ENCODE assay signal across 37 cellular contexts in the genomic region with DNA sequence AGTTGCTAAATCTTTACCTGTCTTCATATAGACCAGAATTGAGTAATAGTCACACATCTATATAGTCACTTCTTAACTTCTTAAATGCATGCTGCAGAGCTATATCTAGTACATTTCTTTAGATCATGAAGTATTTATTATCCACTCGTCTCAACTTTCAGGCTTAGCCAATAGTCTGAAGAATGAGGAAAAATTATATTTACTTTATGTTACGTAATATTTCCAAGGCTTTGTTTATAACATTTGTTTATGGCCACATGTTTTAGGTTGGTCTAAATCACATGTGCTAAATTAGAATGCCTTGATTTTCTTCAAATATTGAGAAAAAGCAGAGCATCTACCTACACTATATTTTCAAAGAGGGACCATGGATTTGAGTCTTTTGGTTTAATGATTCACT.
"Had no signal": no experiment of that assay in that cellular context is flagged by ENCODE, and none has a peak within 500 bp of the region (broad histone marks: within the 10 kb centered on the region; RNA-seq: fewer than 3 reads in every experiment).

No MANE protein-coding gene starts in this region.

- H3K27ac ChIP-seq: ascending aorta, cardiac muscle cell, VCaP had no signal

- H3K4me3 ChIP-seq: ascending aorta, cardiac muscle cell had no signal

- H3K4me3 Mint-ChIP-seq: activated B cell treated with CpG ODN at 0.5 μM for 24 hours; activated CD4-positive, alpha-beta memory T cell treated with anti-CD3 and anti-CD28 coated beads, Interleukin-2, amount 10 ng/mL, durations not matched to agents 7 days and 5 days; activated CD4-positive, alpha-beta T cell treated with anti-CD3 and anti-CD28 coated beads for 36 hours; activated CD4-positive, alpha-beta T cell treated with anti-CD3 and anti-CD28 coated beads, Interleukin-2, amount 10 ng/mL, durations not matched to agents 7 days and 5 days; activated CD8-positive, alpha-beta memory T cell treated with anti-CD3 and anti-CD28 coated beads, Interleukin-2, amount 10 ng/mL, durations not matched to agents 7 days and 5 days; activated CD8-positive, alpha-beta T cell treated with anti-CD3 and anti-CD28 coated beads, Interleukin-2, amount 10 ng/mL, durations not matched to agents 7 days and 5 days; activated naive CD4-positive, alpha-beta T cell treated with anti-CD3 and anti-CD28 coated beads for 36 hours; activated naive CD8-positive, alpha-beta T cell treated with anti-CD3 and anti-CD28 coated beads for 36 hours; activated T-cell treated with anti-CD3 and anti-CD28 coated beads, Interleukin-2, amount 50 U/mL, for 24 hours; brain; central memory CD8-positive, alpha-beta T cell; T-helper 1 cell treated with Interleukin-12 subunit alpha and Interleukin-12 subunit beta and Interleukin-4 antibody, amounts not matched to agents 30 μg/mL and 1 μg/mL, for 36 hours; T-helper 2 cell treated with Interferon-gamma antibody and Interleukin-4, amounts not matched to agents 5 μg/mL and 100 μg/mL, for 36 hours had no signal

- H3K4me1 Mint-ChIP-seq: activated B cell treated with CpG ODN at 0.5 μM for 24 hours; activated CD4-positive, alpha-beta memory T cell treated with anti-CD3 and anti-CD28 coated beads, Interleukin-2, amount 10 ng/mL, durations not matched to agents 7 days and 5 days; activated CD4-positive, alpha-beta T cell treated with anti-CD3 and anti-CD28 coated beads for 36 hours; activated CD4-positive, alpha-beta T cell treated with anti-CD3 and anti-CD28 coated beads, Interleukin-2, amount 10 ng/mL, durations not matched to agents 7 days and 5 days; activated CD8-positive, alpha-beta memory T cell treated with anti-CD3 and anti-CD28 coated beads, Interleukin-2, amount 10 ng/mL, durations not matched to agents 7 days and 5 days; activated naive CD8-positive, alpha-beta T cell treated with anti-CD3 and anti-CD28 coated beads for 36 hours; brain; central memory CD8-positive, alpha-beta T cell had no signal

- FAIRE-seq: bronchial epithelial cell, TTC549 had no signal

- DNase-seq: activated B cell treated with CpG ODN at 0.5 μM for 24 hours; activated CD4-positive, alpha-beta memory T cell treated with anti-CD3 and anti-CD28 coated beads, Interleukin-2, amount 10 ng/mL, durations not matched to agents 7 days and 5 days; activated CD4-positive, alpha-beta T cell treated with anti-CD3 and anti-CD28 coated beads for 1 hour; activated CD4-positive, alpha-beta T cell treated with anti-CD3 and anti-CD28 coated beads for 36 hours; activated CD4-positive, alpha-beta T cell treated with anti-CD3 and anti-CD28 coated beads for 48 hours; activated CD4-positive, alpha-beta T cell treated with anti-CD3 and anti-CD28 coated beads, Interleukin-2, amount 10 ng/mL, durations not matched to agents 7 days and 5 days; activated CD4-positive, alpha-beta T cell treated with anti-CD3 and anti-CD28 coated beads, Interleukin-2, amount 50 U/mL, for 48 hours; activated CD8-positive, alpha-beta memory T cell treated with anti-CD3 and anti-CD28 coated beads for 24 hours; activated CD8-positive, alpha-beta memory T cell treated with anti-CD3 and anti-CD28 coated beads, Interleukin-2, amount 10 ng/mL, durations not matched to agents 7 days and 5 days; activated CD8-positive, alpha-beta memory T cell treated with anti-CD3 and anti-CD28 coated beads, Interleukin-2, amount 50 U/mL, for 48 hours; activated CD8-positive, alpha-beta T cell treated with anti-CD3 and anti-CD28 coated beads, Interleukin-2, amount 10 ng/mL, durations not matched to agents 7 days and 5 days; activated effector memory CD4-positive, alpha-beta T cell treated with anti-CD3 and anti-CD28 coated beads, Interleukin-2, amount 50 U/mL, for 16 hours; activated gamma-delta T cell treated with Interleukin-2 at 50 U/mL for 16 hours; activated naive CD4-positive, alpha-beta T cell; activated naive CD4-positive, alpha-beta T cell treated with anti-CD3 and anti-CD28 coated beads for 36 hours; activated naive CD4-positive, alpha-beta T cell treated with anti-CD3 and anti-CD28 coated beads, Interleukin-2, amount 50 U/mL, for 16 hours; activated naive CD8-positive, alpha-beta T cell treated with anti-CD3 and anti-CD28 coated beads for 36 hours; activated T-cell treated with anti-CD3 and anti-CD28 coated beads, Interleukin-2, amount 50 U/mL, for 24 hours; activated T-cell treated with anti-CD3 and anti-CD28 coated beads, Interleukin-2, amount 50 U/mL, for 48 hours; amygdala; anterior cingulate cortex; caudate nucleus; cerebellar nuclear complex; T-helper 1 cell; T-helper 2 cell; T-helper 9 cell had no signal

- H3K9me3 ChIP-seq: ascending aorta had no signal

- H3K36me3 Mint-ChIP-seq: activated CD8-positive, alpha-beta memory T cell treated with anti-CD3 and anti-CD28 coated beads, Interleukin-2, amount 10 ng/mL, durations not matched to agents 7 days and 5 days; activated naive CD4-positive, alpha-beta T cell treated with anti-CD3 and anti-CD28 coated beads, Interleukin-2, amount 50 U/mL, for 72 hours; activated naive CD8-positive, alpha-beta T cell treated with anti-CD3 and anti-CD28 coated beads for 36 hours; brain had no signal

- H3K36me3 ChIP-seq: ascending aorta, cardiac muscle cell had no signal

- H3K4me1 ChIP-seq: ascending aorta had no signal

- ATAC-seq: activated CD4-positive, alpha-beta T cell treated with anti-CD3 and anti-CD28 coated beads for 36 hours; activated CD8-positive, alpha-beta memory T cell treated with anti-CD3 and anti-CD28 coated beads, Interleukin-2, amount 10 ng/mL, durations not matched to agents 7 days and 5 days; activated CD8-positive, alpha-beta T cell treated with anti-CD3 and anti-CD28 coated beads, Interleukin-2, amount 10 ng/mL, durations not matched to agents 7 days and 5 days; activated naive CD4-positive, alpha-beta T cell treated with anti-CD3 and anti-CD28 coated beads, Interleukin-2, amount 50 U/mL, for 72 hours had no signal

- H3K27me3 ChIP-seq: ascending aorta, cardiac muscle cell had no signal

- H3K27me3 Mint-ChIP-seq: activated CD4-positive, alpha-beta memory T cell treated with anti-CD3 and anti-CD28 coated beads, Interleukin-2, amount 10 ng/mL, durations not matched to agents 7 days and 5 days; activated CD8-positive, alpha-beta memory T cell treated with anti-CD3 and anti-CD28 coated beads, Interleukin-2, amount 10 ng/mL, durations not matched to agents 7 days and 5 days; brain had no signal

- H3K9me3 Mint-ChIP-seq: activated B cell treated with CpG ODN at 0.5 μM for 24 hours; activated CD4-positive, alpha-beta memory T cell treated with anti-CD3 and anti-CD28 coated beads, Interleukin-2, amount 10 ng/mL, durations not matched to agents 7 days and 5 days; activated CD4-positive, alpha-beta T cell treated with anti-CD3 and anti-CD28 coated beads, Interleukin-2, amount 10 ng/mL, durations not matched to agents 7 days and 5 days; activated naive CD4-positive, alpha-beta T cell treated with anti-CD3 and anti-CD28 coated beads for 36 hours; activated naive CD4-positive, alpha-beta T cell treated with anti-CD3 and anti-CD28 coated beads, Interleukin-2, amount 50 U/mL, for 72 hours; activated naive CD8-positive, alpha-beta T cell treated with anti-CD3 and anti-CD28 coated beads for 36 hours; activated T-cell treated with anti-CD3 and anti-CD28 coated beads, Interleukin-2, amount 50 U/mL, for 24 hours; activated T-helper 2 cell treated with anti-CD3 and anti-CD28 coated beads, Interferon-gamma antibody, Interleukin-2, Interleukin-4, amounts not matched to agents 10 μg/mL and 5 μg/mL and 100 μg/mL, durations not matched to agents 14 hours and 24 hours and 36 hours; central memory CD8-positive, alpha-beta T cell; T-helper 1 cell treated with Interleukin-12 subunit alpha and Interleukin-12 subunit beta and Interleukin-4 antibody, amounts not matched to agents 30 μg/mL and 1 μg/mL, for 36 hours; T-helper 2 cell treated with Interferon-gamma antibody and Interleukin-4, amounts not matched to agents 5 μg/mL and 100 μg/mL, for 36 hours had no signal

- H3K27ac Mint-ChIP-seq: activated B cell treated with CpG ODN at 0.5 μM for 24 hours; activated CD4-positive, alpha-beta memory T cell treated with anti-CD3 and anti-CD28 coated beads, Interleukin-2, amount 10 ng/mL, durations not matched to agents 7 days and 5 days; activated CD4-positive, alpha-beta T cell treated with anti-CD3 and anti-CD28 coated beads for 36 hours; activated CD4-positive, alpha-beta T cell treated with anti-CD3 and anti-CD28 coated beads, Interleukin-2, amount 10 ng/mL, durations not matched to agents 7 days and 5 days; activated CD8-positive, alpha-beta memory T cell treated with anti-CD3 and anti-CD28 coated beads, Interleukin-2, amount 10 ng/mL, durations not matched to agents 7 days and 5 days; activated CD8-positive, alpha-beta T cell treated with anti-CD3 and anti-CD28 coated beads, Interleukin-2, amount 10 ng/mL, durations not matched to agents 7 days and 5 days; activated naive CD4-positive, alpha-beta T cell treated with anti-CD3 and anti-CD28 coated beads for 36 hours; activated naive CD4-positive, alpha-beta T cell treated with anti-CD3 and anti-CD28 coated beads, Interleukin-2, amount 50 U/mL, for 72 hours; activated naive CD8-positive, alpha-beta T cell treated with anti-CD3 and anti-CD28 coated beads for 36 hours; activated T-cell treated with anti-CD3 and anti-CD28 coated beads, Interleukin-2, amount 50 U/mL, for 24 hours; activated T-helper 2 cell treated with anti-CD3 and anti-CD28 coated beads, Interferon-gamma antibody, Interleukin-2, Interleukin-4, amounts not matched to agents 10 μg/mL and 5 μg/mL and 100 μg/mL, durations not matched to agents 14 hours and 24 hours and 36 hours; brain; T-helper 1 cell treated with Interleukin-12 subunit alpha and Interleukin-12 subunit beta and Interleukin-4 antibody, amounts not matched to agents 30 μg/mL and 1 μg/mL, for 36 hours; T-helper 2 cell treated with Interferon-gamma antibody and Interleukin-4, amounts not matched to agents 5 μg/mL and 100 μg/mL, for 36 hours had no signal
